In genomic region chr3:55650011-55650410, GRCh38 we compare ENCODE assay signal across 17 cellular contexts.
A peak's percentile ranks its signal among the peaks of the same experiment; 100 is the strongest.
DNase-seq lines count a peak whose midpoint lies in the region; ATAC-seq and TF ChIP-seq lines count a peak whose summit lies in the region.
"Had no signal": no experiment of that assay in that cellular context is flagged by ENCODE, and none has a peak within 500 bp of the region (broad histone marks: within the 10 kb centered on the region; RNA-seq: fewer than 3 reads in every experiment).

No MANE protein-coding gene starts in this region.

- H3K27me3 ChIP-seq in heart left ventricle (peaks cover 0 to 14% (median 0%) of the 10 kb centered on the region in 9 donors), IMR-90 (ENCODE audit: control insufficient read depth, insufficient read depth, low read length) (peaks cover 18% of the 10 kb centered on the region), mesenchymal stem cell (ENCODE audit: control insufficient read depth in 1 of 2, insufficient read depth in 1 of 2, low read length in 2 of 2) (peaks cover 9 to 45% of the 10 kb centered on the region in 2 experiments), PC-9 (ENCODE audit: insufficient read depth, low read depth) (no peaks in the 10 kb centered on the region)

- H2AK5ac ChIP-seq in IMR-90 (ENCODE audit: low read depth, low read length) (0 out of 2 replicates have a peak overlapping the region, but pooled peaks have one; percentile 43), mesenchymal stem cell (ENCODE audit: low read length, severe bottlenecking) (no peak overlapping the region)

- H3K79me1 ChIP-seq in IMR-90 (ENCODE audit: low read depth in 1 of 2, low read length in 2 of 2) = no peaks in the 10 kb centered on the region
- H3K79me1 ChIP-seq in mesenchymal stem cell (replicated peaks; ENCODE audit: low read length, poor library complexity, severe bottlenecking) = no peaks in the 10 kb centered on the region

- H4K5ac ChIP-seq in IMR-90 (ENCODE audit: low read depth, low read length) = no peak overlapping the region

- no peak overlapping the region for H4K8ac ChIP-seq in IMR-90 (ENCODE audit: low read depth in 2 of 2, low read length in 2 of 2)
- peak overlapping the region; percentile 84 for H4K8ac ChIP-seq in mesenchymal stem cell (ENCODE audit: low read length)

- no peaks in the 10 kb centered on the region for H3F3A ChIP-seq in PC-9 (ENCODE audit: insufficient read depth, low read depth)

- H3K9ac ChIP-seq in IMR-90 (ENCODE audit: low read depth, low read length) (no peak overlapping the region), mesenchymal stem cell (ENCODE audit: low read length) (no peak overlapping the region)

- no peak overlapping the region for H2BK5ac ChIP-seq in IMR-90 (ENCODE audit: low read depth, low read length, poor library complexity, severe bottlenecking)
- no peak overlapping the region for H2BK5ac ChIP-seq in mesenchymal stem cell (ENCODE audit: low read depth, low read length, poor library complexity, severe bottlenecking)

- no peaks in the 10 kb centered on the region for H3K9me2 ChIP-seq in PC-9 (ENCODE audit: insufficient read depth)

- no peaks in the 10 kb centered on the region for H3K79me2 ChIP-seq in PC-9 (ENCODE audit: low read depth)

- H2AK9ac ChIP-seq in IMR-90 (replicated peaks; ENCODE audit: low read depth, low read length, poor library complexity) = no peak overlapping the region

- DNase-seq in left ventricle myocardium superior = no peak
- no peak for DNase-seq in heart left ventricle
- no peak for DNase-seq in IMR-90
- DNase-seq in mesenchymal stem cell = no peak
- peak; percentile 31 for DNase-seq in putamen (ENCODE audit: low spot score)
- no peak for DNase-seq in GM20000 (ENCODE audit: low spot score)
- DNase-seq in PC-9 = no peak
- DNase-seq: C1 segment of cervical spinal cord; Calu3; CD4-positive, alpha-beta memory T cell; COR-L47; DMS53; DMS79 treated with DMSO at 0.1 percent for 48 hours; GF-D8; HFFc6 had no signal

- TF ChIP-seq POLR2A in heart left ventricle (IDR thresholded peaks at IDR 0.05) (no peak), IMR-90 (IDR thresholded peaks at IDR 0.05; ENCODE audit: low read depth, low read length) (no peak)

- TF ChIP-seq RAD21 in IMR-90 (IDR thresholded peaks at IDR 0.05; ENCODE audit: low read length) = no peak

- H3K18ac ChIP-seq in IMR-90 (ENCODE audit: low read depth, low read length) = no peak overlapping the region
- H3K18ac ChIP-seq in mesenchymal stem cell (ENCODE audit: low read depth in 1 of 2, low read length in 2 of 2) = peak overlapping the region in 1 of 2 experiments; percentile 3

- TF ChIP-seq CTCF in heart left ventricle (IDR thresholded peaks at IDR 0.05) (no peak), IMR-90 (conservative IDR thresholded peaks at IDR 0.05; ENCODE audit: low read depth, low read length) (no peak), GM20000 (IDR thresholded peaks at IDR 0.05; ENCODE audit: extremely low read depth, missing control alignments) (no peak), PC-9 (conservative IDR thresholded peaks at IDR 0.05) (no peak)

- H3K9me3 ChIP-seq in heart left ventricle = no peaks in the 10 kb centered on the region
- no peaks in the 10 kb centered on the region for H3K9me3 ChIP-seq in IMR-90 (ENCODE audit: control insufficient read depth, insufficient read depth, low read length)
- no peaks in the 10 kb centered on the region for H3K9me3 ChIP-seq in mesenchymal stem cell (ENCODE audit: control insufficient read depth, low read length)
- no peaks in the 10 kb centered on the region for H3K9me3 ChIP-seq in PC-9 (ENCODE audit: insufficient read depth, low read depth)
- H3K9me3 ChIP-seq: HAP-1 had no signal

- in situ Hi-C loops in IMR-90 (cut with MboI; ENCODE audit: low sequenced_read_pairs) = no loop called here

- H2AFZ ChIP-seq in IMR-90 (replicated peaks; ENCODE audit: low read length, poor library complexity) = no peak overlapping the region
- no peak overlapping the region for H2AFZ ChIP-seq in mesenchymal stem cell (ENCODE audit: low read depth, low read length)
- H2AFZ ChIP-seq in PC-9 = no peak overlapping the region

- H3K9me1 ChIP-seq in IMR-90 (ENCODE audit: insufficient read depth, low read length) = peaks cover 7% of the 10 kb centered on the region; the same call in 1 of the 2 replicates

- H3K4me1 ChIP-seq in heart left ventricle = no peaks in the 10 kb centered on the region
- peaks cover 5% of the 10 kb centered on the region; the same call in 1 of the 2 replicates for H3K4me1 ChIP-seq in IMR-90 (ENCODE audit: control insufficient read depth, insufficient read depth, low read length)
- H3K4me1 ChIP-seq in mesenchymal stem cell (ENCODE audit: control insufficient read depth, insufficient read depth, low read depth, low read length) = peaks cover 4% of the 10 kb centered on the region
- H3K4me1 ChIP-seq in PC-9 (replicated peaks; ENCODE audit: insufficient read depth) = no peaks in the 10 kb centered on the region
- H3K4me1 ChIP-seq: HAP-1 had no signal

- H4K91ac ChIP-seq in IMR-90 (ENCODE audit: insufficient read depth, low read depth, low read length) (no peak overlapping the region), mesenchymal stem cell (ENCODE audit: low read length) (no peak overlapping the region)

- no peak overlapping the region for H3K56ac ChIP-seq in IMR-90 (ENCODE audit: extremely low read depth, insufficient read depth, low read length)

- H2BK12ac ChIP-seq in mesenchymal stem cell (ENCODE audit: low read length in 2 of 2) = no peak overlapping the region

- BruUV-seq in IMR-90 (replicated peaks; lab: Mats Ljungman, UMichigan) (no TSS peak), PC-9 (replicated peaks; lab: Mats Ljungman, UMichigan) (no TSS peak)

- H3K4me3 ChIP-seq in heart left ventricle (no peak overlapping the region), IMR-90 (ENCODE audit: insufficient read depth, low read depth, low read length) (no peak overlapping the region), mesenchymal stem cell (ENCODE audit: insufficient read depth in 1 of 2, low read depth in 1 of 2, low read length in 2 of 2) (no peak overlapping the region), PC-9 (no peak overlapping the region)
- H3K4me3 ChIP-seq: HAP-1 had no signal

- H3K36me3 ChIP-seq in heart left ventricle (no peaks in the 10 kb centered on the region), IMR-90 (ENCODE audit: control insufficient read depth, insufficient read depth, low read length) (no peaks in the 10 kb centered on the region), mesenchymal stem cell (ENCODE audit: control insufficient read depth in 1 of 2, insufficient read depth in 2 of 2, low read depth in 1 of 2, low read length in 2 of 2) (no peaks in the 10 kb centered on the region), PC-9 (ENCODE audit: low read depth) (no peaks in the 10 kb centered on the region)
- H3K36me3 ChIP-seq: HAP-1 had no signal

- WGBS in heart left ventricle, 4 donors = 89 to 92% (median 91%) methylated on average over 4 of the region's 4 CpGs
- 93% methylated on average over 3 of the region's 4 CpGs; no CpG with 5 or more reads in 1 of the 2 experiments for WGBS in IMR-90 (ENCODE audit: extremely low coverage in 2 of 2, insufficient read length in 1 of 2), 2 experiments
- 93% methylated on average over 4 of the region's 4 CpGs for WGBS in mesenchymal stem cell

- H3K14ac ChIP-seq in IMR-90 (replicated peaks; ENCODE audit: low read depth, low read length) (no peak overlapping the region), mesenchymal stem cell (ENCODE audit: low read length in 2 of 2) (no peak overlapping the region)

- ATAC-seq in left ventricle myocardium superior = peak; percentile 13
- no peak for ATAC-seq in heart left ventricle
- ATAC-seq in IMR-90 (ENCODE audit: low read depth) = no peak
- ATAC-seq in GM19455 (IDR thresholded peaks at IDR 0.05; ENCODE audit: unreplicated experiment) = no peak

- H3K23ac ChIP-seq in IMR-90 (ENCODE audit: low read depth, low read length) (no peak overlapping the region), mesenchymal stem cell (ENCODE audit: low read length in 2 of 2) (no peak overlapping the region)

- H3K4me2 ChIP-seq in IMR-90 (ENCODE audit: low read depth, low read length) (no peak overlapping the region), mesenchymal stem cell (ENCODE audit: low read length, poor library complexity, severe bottlenecking) (no peak overlapping the region), PC-9 (no peak overlapping the region)

- H2BK120ac ChIP-seq in IMR-90 (ENCODE audit: low read depth, low read length) = no peak overlapping the region
- no peak overlapping the region for H2BK120ac ChIP-seq in mesenchymal stem cell (ENCODE audit: low read depth, low read length)

- 0 out of 3 replicates have a peak overlapping the region, but pooled peaks have one; percentile 39 for H2BK15ac ChIP-seq in IMR-90 (ENCODE audit: low read depth, low read length)
- H2BK15ac ChIP-seq in mesenchymal stem cell (ENCODE audit: low read depth, poor library complexity, severe bottlenecking) = no peak overlapping the region

- CTCF ChIA-PET in IMR-90 (lab: Yijun Ruan, JAX) (no interaction called here), PC-9 (lab: Charles Lee) (no interaction called here)

- H3K4ac ChIP-seq in IMR-90 (ENCODE audit: low read depth, low read length) = no peak overlapping the region
- H3K4ac ChIP-seq in mesenchymal stem cell (ENCODE audit: low read depth in 1 of 2, low read length in 2 of 2) = no peak overlapping the region

- POLR2A ChIA-PET in IMR-90 (lab: Charles Lee; ENCODE audit: unreplicated experiment) = no interaction called here
- POLR2A ChIA-PET in PC-9 (lab: Charles Lee; ENCODE audit: unreplicated experiment) = no interaction called here

- no peak overlapping the region for H3K27ac ChIP-seq in heart left ventricle
- no peak overlapping the region for H3K27ac ChIP-seq in IMR-90 (ENCODE audit: insufficient read depth, low read length)
- H3K27ac ChIP-seq in mesenchymal stem cell (ENCODE audit: low read length, poor library complexity, severe bottlenecking) = no peak overlapping the region
- no peak overlapping the region for H3K27ac ChIP-seq in PC-9

- no peak overlapping the region for H2BK20ac ChIP-seq in IMR-90 (ENCODE audit: low read depth, low read length)

- intact Hi-C loops in left ventricle myocardium superior (cut with micrococcal nuclease) = no loop called here
- intact Hi-C loops in heart left ventricle (cut with DNase I) = no loop called here
- intact Hi-C loops in IMR-90 (cut with micrococcal nuclease) = no loop called here
- intact Hi-C loops in PC-9 (cut with micrococcal nuclease; ENCODE audit: unreplicated experiment) = no loop called here

- no peaks in the 10 kb centered on the region for H4K20me1 ChIP-seq in IMR-90 (ENCODE audit: insufficient read depth, low read length)
- H4K20me1 ChIP-seq in PC-9 (ENCODE audit: insufficient read depth) = no peaks in the 10 kb centered on the region

- dilution Hi-C loops in IMR-90 (cut with HindIII; ENCODE audit: low sequenced_read_pairs, unreplicated experiment) = no loop called here

TF ChIP-seq in IMR-90, 13 proteins besides CTCF, POLR2A, EP300 and RAD21:
- no peak for TF ChIP-seq FOS (IDR thresholded peaks at IDR 0.05; ENCODE audit: low read depth, low read length)
- no peak for TF ChIP-seq MAFK (IDR thresholded peaks at IDR 0.05; ENCODE audit: low read depth, low read length)
- TF ChIP-seq MXI1 (IDR thresholded peaks at IDR 0.05; ENCODE audit: borderline replicate concordance, low read depth, low read length) = no peak
- no peak for TF ChIP-seq RCOR1 (IDR thresholded peaks at IDR 0.05; ENCODE audit: insufficient replicate concordance, low read length)
